2 cellular contexts compared by ENCODE assay signal in the genomic region with DNA sequence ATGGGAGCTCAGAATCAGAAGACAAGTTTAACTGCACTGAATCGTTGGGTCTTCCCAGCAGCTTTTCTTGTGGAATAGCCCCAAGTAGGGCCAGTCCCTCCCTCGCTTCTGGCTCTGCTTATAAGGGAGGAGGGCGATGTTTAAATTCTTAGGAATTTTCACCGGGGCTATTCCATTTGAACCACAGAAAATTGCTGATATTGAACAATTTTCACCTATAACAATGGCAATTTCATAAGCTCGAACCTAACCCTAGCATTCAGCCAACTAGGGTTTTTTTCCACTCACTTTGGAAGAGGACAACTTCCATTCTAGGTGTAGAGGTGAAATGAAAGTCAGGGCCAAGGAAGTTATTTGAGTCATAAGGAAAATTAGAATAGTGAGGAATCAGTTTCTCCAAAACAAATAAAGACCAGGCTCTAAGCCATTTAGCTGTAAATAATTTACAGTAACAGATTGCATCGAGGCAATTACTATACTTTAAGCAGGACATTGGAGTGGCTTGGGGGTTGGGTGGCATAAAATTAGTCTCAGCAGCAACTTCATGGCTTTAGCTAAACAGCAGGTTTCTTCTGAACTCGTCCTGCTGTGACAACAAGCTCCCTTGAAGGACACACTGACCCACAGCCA.
TF ChIP-seq lines count a peak whose summit lies in the region.

No MANE protein-coding gene starts in this region.

TF ChIP-seq in HepG2, 621 proteins besides CTCF, POLR2A, EP300 and RAD21:
- TF ChIP-seq MTF1 (CRISPR knock-in tag; IDR thresholded peaks at IDR 0.05) (no peak), MAFF (IDR thresholded peaks at IDR 0.05; ENCODE audit: low read depth, low read length) (peak; percentile 34; the same call in 1 of the 2 replicates), FOXJ3 (CRISPR knock-in tag; IDR thresholded peaks at IDR 0.05; ENCODE audit: borderline replicate concordance) (no peak), MAFK (conservative IDR thresholded peaks at IDR 0.05 in 1 of 2, IDR thresholded peaks at IDR 0.05 in 1 of 2; ENCODE audit: low read length in 2 of 2) (peak; percentile 12 to 54; a peak in 2 of 4 replicates)
TF ChIP-seq in HepG2: peak in this region for 2.

TF ChIP-seq in K562, 482 proteins besides CTCF, POLR2A, EP300 and RAD21:
- TF ChIP-seq ZNF445 (CRISPR knock-in tag; IDR thresholded peaks at IDR 0.05; ENCODE audit: low read depth), result no peak
- TF ChIP-seq GABPA (tag; conservative IDR thresholded peaks at IDR 0.05; ENCODE audit: low read depth), result no peak
- TF ChIP-seq HNRNPL (IDR thresholded peaks at IDR 0.05; ENCODE audit: low read depth, low read length), result no peak
- no peak for TF ChIP-seq ZNF253 (CRISPR knock-in tag; conservative IDR thresholded peaks at IDR 0.05)
- TF ChIP-seq MAFF (IDR thresholded peaks at IDR 0.05; ENCODE audit: low read length), result 0 out of 2 replicates have a peak, but pooled peaks have one; percentile 36
- peak; percentile 48; the same call in 1 of the 2 replicates for TF ChIP-seq C11orf30 (IDR thresholded peaks at IDR 0.05; ENCODE audit: low read depth)
- TF ChIP-seq, protein P1, sequence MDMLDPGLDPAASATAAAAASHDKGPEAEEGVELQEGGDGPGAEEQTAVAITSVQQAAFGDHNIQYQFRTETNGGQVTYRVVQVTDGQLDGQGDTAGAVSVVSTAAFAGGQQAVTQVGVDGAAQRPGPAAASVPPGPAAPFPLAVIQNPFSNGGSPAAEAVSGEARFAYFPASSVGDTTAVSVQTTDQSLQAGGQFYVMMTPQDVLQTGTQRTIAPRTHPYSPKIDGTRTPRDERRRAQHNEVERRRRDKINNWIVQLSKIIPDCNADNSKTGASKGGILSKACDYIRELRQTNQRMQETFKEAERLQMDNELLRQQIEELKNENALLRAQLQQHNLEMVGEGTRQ (CRISPR knock-in tag; IDR thresholded peaks at IDR 0.05), result no peak
- TF ChIP-seq PHB (CRISPR knock-in tag; IDR thresholded peaks at IDR 0.05), result no peak
- TF ChIP-seq, protein P2, sequence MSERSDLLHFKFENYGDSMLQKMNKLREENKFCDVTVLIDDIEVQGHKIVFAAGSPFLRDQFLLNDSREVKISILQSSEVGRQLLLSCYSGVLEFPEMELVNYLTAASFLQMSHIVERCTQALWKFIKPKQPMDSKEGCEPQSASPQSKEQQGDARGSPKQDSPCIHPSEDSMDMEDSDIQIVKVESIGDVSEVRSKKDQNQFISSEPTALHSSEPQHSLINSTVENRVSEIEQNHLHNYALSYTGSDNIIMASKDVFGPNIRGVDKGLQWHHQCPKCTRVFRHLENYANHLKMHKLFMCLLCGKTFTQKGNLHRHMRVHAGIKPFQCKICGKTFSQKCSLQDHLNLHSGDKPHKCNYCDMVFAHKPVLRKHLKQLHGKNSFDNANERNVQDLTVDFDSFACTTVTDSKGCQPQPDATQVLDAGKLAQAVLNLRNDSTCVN (CRISPR knock-in tag; IDR thresholded peaks at IDR 0.05), result no peak
- no peak for TF ChIP-seq MCM5 (IDR thresholded peaks at IDR 0.05; ENCODE audit: low read depth)
- no peak for TF ChIP-seq MCM7 (IDR thresholded peaks at IDR 0.05)
- no peak for TF ChIP-seq MAZ (CRISPR knock-in tag; conservative IDR thresholded peaks at IDR 0.05 in 1 of 2, IDR thresholded peaks at IDR 0.05 in 1 of 2)
- TF ChIP-seq ZNF316 (IDR thresholded peaks at IDR 0.05), result peak; percentile 57
- no peak for TF ChIP-seq SIN3A (IDR thresholded peaks at IDR 0.05; ENCODE audit: borderline replicate concordance in 2 of 2, control insufficient read depth in 1 of 2, low read depth in 2 of 2, low read length in 2 of 2)
- no peak for TF ChIP-seq FOXA3 (CRISPR knock-in tag; conservative IDR thresholded peaks at IDR 0.05 in 1 of 2, IDR thresholded peaks at IDR 0.05 in 1 of 2)
- TF ChIP-seq RBBP5 (IDR thresholded peaks at IDR 0.05; ENCODE audit: borderline replicate concordance, insufficient read depth, low read length, poor library complexity, severe bottlenecking), result no peak
- TF ChIP-seq ZNF586 (CRISPR knock-in tag; conservative IDR thresholded peaks at IDR 0.05), result no peak
- TF ChIP-seq PHF20 (IDR thresholded peaks at IDR 0.05; ENCODE audit: partially characterized antibody), result no peak
- no peak for TF ChIP-seq SREBF2 (CRISPR knock-in tag; IDR thresholded peaks at IDR 0.05)
- TF ChIP-seq, protein P3, sequence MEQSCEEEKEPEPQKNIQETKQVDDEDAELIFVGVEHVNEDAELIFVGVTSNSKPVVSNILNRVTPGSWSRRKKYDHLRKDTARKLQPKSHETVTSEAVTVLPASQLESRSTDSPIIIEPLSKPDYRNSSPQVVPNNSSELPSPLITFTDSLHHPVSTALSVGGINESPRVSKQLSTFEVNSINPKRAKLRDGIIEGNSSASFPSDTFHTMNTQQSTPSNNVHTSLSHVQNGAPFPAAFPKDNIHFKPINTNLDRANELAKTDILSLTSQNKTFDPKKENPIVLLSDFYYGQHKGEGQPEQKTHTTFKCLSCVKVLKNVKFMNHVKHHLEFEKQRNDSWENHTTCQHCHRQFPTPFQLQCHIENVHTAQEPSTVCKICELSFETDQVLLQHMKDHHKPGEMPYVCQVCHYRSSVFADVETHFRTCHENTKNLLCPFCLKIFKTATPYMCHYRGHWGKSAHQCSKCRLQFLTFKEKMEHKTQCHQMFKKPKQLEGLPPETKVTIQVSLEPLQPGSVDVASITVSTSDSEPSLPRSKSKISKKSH (CRISPR knock-in tag; IDR thresholded peaks at IDR 0.05), result no peak
- TF ChIP-seq, protein P4, sequence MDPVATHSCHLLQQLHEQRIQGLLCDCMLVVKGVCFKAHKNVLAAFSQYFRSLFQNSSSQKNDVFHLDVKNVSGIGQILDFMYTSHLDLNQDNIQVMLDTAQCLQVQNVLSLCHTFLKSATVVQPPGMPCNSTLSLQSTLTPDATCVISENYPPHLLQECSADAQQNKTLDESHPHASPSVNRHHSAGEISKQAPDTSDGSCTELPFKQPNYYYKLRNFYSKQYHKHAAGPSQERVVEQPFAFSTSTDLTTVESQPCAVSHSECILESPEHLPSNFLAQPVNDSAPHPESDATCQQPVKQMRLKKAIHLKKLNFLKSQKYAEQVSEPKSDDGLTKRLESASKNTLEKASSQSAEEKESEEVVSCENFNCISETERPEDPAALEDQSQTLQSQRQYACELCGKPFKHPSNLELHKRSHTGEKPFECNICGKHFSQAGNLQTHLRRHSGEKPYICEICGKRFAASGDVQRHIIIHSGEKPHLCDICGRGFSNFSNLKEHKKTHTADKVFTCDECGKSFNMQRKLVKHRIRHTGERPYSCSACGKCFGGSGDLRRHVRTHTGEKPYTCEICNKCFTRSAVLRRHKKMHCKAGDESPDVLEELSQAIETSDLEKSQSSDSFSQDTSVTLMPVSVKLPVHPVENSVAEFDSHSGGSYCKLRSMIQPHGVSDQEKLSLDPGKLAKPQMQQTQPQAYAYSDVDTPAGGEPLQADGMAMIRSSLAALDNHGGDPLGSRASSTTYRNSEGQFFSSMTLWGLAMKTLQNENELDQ (CRISPR knock-in tag; IDR thresholded peaks at IDR 0.05; ENCODE audit: borderline replicate concordance), result no peak
- TF ChIP-seq, protein P5, sequence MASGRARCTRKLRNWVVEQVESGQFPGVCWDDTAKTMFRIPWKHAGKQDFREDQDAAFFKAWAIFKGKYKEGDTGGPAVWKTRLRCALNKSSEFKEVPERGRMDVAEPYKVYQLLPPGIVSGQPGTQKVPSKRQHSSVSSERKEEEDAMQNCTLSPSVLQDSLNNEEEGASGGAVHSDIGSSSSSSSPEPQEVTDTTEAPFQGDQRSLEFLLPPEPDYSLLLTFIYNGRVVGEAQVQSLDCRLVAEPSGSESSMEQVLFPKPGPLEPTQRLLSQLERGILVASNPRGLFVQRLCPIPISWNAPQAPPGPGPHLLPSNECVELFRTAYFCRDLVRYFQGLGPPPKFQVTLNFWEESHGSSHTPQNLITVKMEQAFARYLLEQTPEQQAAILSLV (tag; IDR thresholded peaks at IDR 0.05), result no peak
- TF ChIP-seq, protein P6, sequence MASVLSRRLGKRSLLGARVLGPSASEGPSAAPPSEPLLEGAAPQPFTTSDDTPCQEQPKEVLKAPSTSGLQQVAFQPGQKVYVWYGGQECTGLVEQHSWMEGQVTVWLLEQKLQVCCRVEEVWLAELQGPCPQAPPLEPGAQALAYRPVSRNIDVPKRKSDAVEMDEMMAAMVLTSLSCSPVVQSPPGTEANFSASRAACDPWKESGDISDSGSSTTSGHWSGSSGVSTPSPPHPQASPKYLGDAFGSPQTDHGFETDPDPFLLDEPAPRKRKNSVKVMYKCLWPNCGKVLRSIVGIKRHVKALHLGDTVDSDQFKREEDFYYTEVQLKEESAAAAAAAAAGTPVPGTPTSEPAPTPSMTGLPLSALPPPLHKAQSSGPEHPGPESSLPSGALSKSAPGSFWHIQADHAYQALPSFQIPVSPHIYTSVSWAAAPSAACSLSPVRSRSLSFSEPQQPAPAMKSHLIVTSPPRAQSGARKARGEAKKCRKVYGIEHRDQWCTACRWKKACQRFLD (CRISPR knock-in tag; IDR thresholded peaks at IDR 0.05), result no peak
- TF ChIP-seq ERF (CRISPR knock-in tag; IDR thresholded peaks at IDR 0.05), result no peak
- TF ChIP-seq, protein P7, sequence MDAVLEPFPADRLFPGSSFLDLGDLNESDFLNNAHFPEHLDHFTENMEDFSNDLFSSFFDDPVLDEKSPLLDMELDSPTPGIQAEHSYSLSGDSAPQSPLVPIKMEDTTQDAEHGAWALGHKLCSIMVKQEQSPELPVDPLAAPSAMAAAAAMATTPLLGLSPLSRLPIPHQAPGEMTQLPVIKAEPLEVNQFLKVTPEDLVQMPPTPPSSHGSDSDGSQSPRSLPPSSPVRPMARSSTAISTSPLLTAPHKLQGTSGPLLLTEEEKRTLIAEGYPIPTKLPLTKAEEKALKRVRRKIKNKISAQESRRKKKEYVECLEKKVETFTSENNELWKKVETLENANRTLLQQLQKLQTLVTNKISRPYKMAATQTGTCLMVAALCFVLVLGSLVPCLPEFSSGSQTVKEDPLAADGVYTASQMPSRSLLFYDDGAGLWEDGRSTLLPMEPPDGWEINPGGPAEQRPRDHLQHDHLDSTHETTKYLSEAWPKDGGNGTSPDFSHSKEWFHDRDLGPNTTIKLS (IDR thresholded peaks at IDR 0.05; ENCODE audit: borderline replicate concordance, low read depth), result no peak
